Comparison of ENCODE assay signal across 7 cellular contexts in the genomic region with DNA sequence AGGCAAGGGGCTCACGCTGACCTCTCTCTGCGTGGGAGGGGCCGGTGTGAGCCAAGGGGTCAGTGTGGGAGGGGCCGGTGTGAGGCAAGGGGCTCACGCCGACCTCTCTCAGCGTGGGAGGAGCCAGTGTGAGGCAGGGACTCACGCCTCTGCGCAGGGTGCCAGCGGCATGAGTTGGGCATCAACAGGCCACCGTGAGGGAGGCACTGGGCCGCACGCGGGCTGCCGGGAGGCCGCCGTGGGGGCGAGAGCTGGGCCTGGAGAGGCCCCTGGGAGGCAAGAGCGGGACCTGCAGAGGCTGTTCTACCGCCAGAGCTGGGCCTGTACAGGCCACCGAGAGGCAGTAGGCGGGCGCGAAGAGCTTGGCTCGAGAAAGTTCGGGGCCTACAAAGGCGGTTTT.
DNase-seq lines count a peak whose midpoint lies in the region; ATAC-seq and TF ChIP-seq lines count a peak whose summit lies in the region.
"Not testable (repeated sequence)": the region's sequence is repeated elsewhere in the genome, so short reads cannot be mapped to it uniquely, and the experiment has no call there.

No MANE protein-coding gene starts in this region.

- H3K27ac ChIP-seq in sigmoid colon, result not testable (repeated sequence)

- TF ChIP-seq POLR2A in sigmoid colon (IDR thresholded peaks at IDR 0.05), result not testable (repeated sequence)

- H3K4me1 Mint-ChIP-seq in T-helper 17 cell; activated CD8-positive, alpha-beta T cell treated with anti-CD3 and anti-CD28 coated beads, Interleukin-2, amount 10 ng/mL, durations not matched to agents 7 days and 5 days (ENCODE audit: low read depth): not testable (repeated sequence)

- POLR2A ChIA-PET in activated CD8-positive, alpha-beta T cell treated with anti-CD3 and anti-CD28 coated beads, Interleukin-2, amount 10 ng/mL, durations not matched to agents 7 days and 5 days (lab: Charles Lee), result not testable (repeated sequence)

- H3K4me3 Mint-ChIP-seq in T-helper 17 cell; activated CD8-positive, alpha-beta T cell treated with anti-CD3 and anti-CD28 coated beads, Interleukin-2, amount 10 ng/mL, durations not matched to agents 7 days and 5 days: not testable (repeated sequence)

- H3K9me3 Mint-ChIP-seq in activated CD8-positive, alpha-beta T cell treated with anti-CD3 and anti-CD28 coated beads, Interleukin-2, amount 10 ng/mL, durations not matched to agents 7 days and 5 days (ENCODE audit: insufficient read depth), result not testable (repeated sequence)

- TF ChIP-seq EP300 in sigmoid colon (IDR thresholded peaks at IDR 0.05), result not testable (repeated sequence)

- not testable (repeated sequence) for H3K36me3 Mint-ChIP-seq in T-helper 17 cell (ENCODE audit: low read depth); activated CD8-positive, alpha-beta T cell treated with anti-CD3 and anti-CD28 coated beads, Interleukin-2, amount 10 ng/mL, durations not matched to agents 7 days and 5 days (ENCODE audit: low read depth)

- not testable (repeated sequence) for H3K27me3 Mint-ChIP-seq in T-helper 17 cell; activated CD8-positive, alpha-beta T cell treated with anti-CD3 and anti-CD28 coated beads, Interleukin-2, amount 10 ng/mL, durations not matched to agents 7 days and 5 days (ENCODE audit: low read depth)

- intact Hi-C loops in cardiac septum (cut with DNase I); sigmoid colon (cut with DNase I): not testable (repeated sequence)

- ATAC-seq in T-helper 17 cell; activated CD8-positive, alpha-beta T cell treated with anti-CD3 and anti-CD28 coated beads, Interleukin-2, amount 10 ng/mL, durations not matched to agents 7 days and 5 days: not testable (repeated sequence)

- H3K27ac Mint-ChIP-seq in T-helper 17 cell; activated CD8-positive, alpha-beta T cell treated with anti-CD3 and anti-CD28 coated beads, Interleukin-2, amount 10 ng/mL, durations not matched to agents 7 days and 5 days: not testable (repeated sequence)

- H3K4me3 ChIP-seq in sigmoid colon, result not testable (repeated sequence)

- not testable (repeated sequence) for H3K4me1 ChIP-seq in sigmoid colon

- H3K27me3 ChIP-seq in sigmoid colon, result not testable (repeated sequence)

- CTCF ChIA-PET in activated CD8-positive, alpha-beta T cell treated with anti-CD3 and anti-CD28 coated beads, Interleukin-2, amount 10 ng/mL, durations not matched to agents 7 days and 5 days (lab: Charles Lee), result not testable (repeated sequence)

- DNase-seq in T-helper 17 cell (peak in 2 of 3 donors; percentile 33 to 41), cardiac septum (ENCODE audit: low spot score) (peak; percentile 92), mucosa of gallbladder (ENCODE audit: low spot score) (peak; percentile 26), sigmoid colon (peak; percentile 88)
- peak; percentile 20 for DNase-seq in activated CD8-positive, alpha-beta T cell treated with anti-CD3 and anti-CD28 coated beads, Interleukin-2, amount 10 ng/mL, durations not matched to agents 7 days and 5 days
- peak; percentile 16 for DNase-seq in activated naive CD8-positive, alpha-beta T cell treated with anti-CD3 and anti-CD28 coated beads, Interleukin-2, amount 50 U/mL, for 16 hours (ENCODE audit: low read depth, low spot score)
- DNase-seq in stimulated activated CD8-positive, alpha-beta memory T cell treated with anti-CD3 and anti-CD28 coated beads, Interleukin-15, amount 100 ng/mL, for 24 hours (ENCODE audit: low read depth), result peak; percentile 6

- not testable (repeated sequence) for H3K36me3 ChIP-seq in sigmoid colon

- not testable (repeated sequence) for H3K9me3 ChIP-seq in T-helper 17 cell (ENCODE audit: control insufficient read depth, low read length, poor library complexity, severe bottlenecking); sigmoid colon

- TF ChIP-seq CTCF in sigmoid colon (IDR thresholded peaks at IDR 0.05), result not testable (repeated sequence)

- WGBS in sigmoid colon, 2 donors, result 95 to 96% methylated on average over 15 of the region's 27 CpGs

Comparison
In these comparisons a context has a peak if more than half of its experiments do, and no peak if none do; other contexts are left out.
1. DNase-seq: peak in every context shown above with its lines; median percentile 92 in cardiac septum; 88 in sigmoid colon; 37 in T-helper 17 cell; 26 in mucosa of gallbladder; 20 in activated CD8-positive, alpha-beta T cell treated with anti-CD3 and anti-CD28 coated beads, Interleukin-2, amount 10 ng/mL, durations not matched to agents 7 days and 5 days; 16 in activated naive CD8-positive, alpha-beta T cell treated with anti-CD3 and anti-CD28 coated beads, Interleukin-2, amount 50 U/mL, for 16 hours; 6 in stimulated activated CD8-positive, alpha-beta memory T cell treated with anti-CD3 and anti-CD28 coated beads, Interleukin-15, amount 100 ng/mL, for 24 hours.